Comparison of ENCODE assay signal across 9 cellular contexts in the genomic region with DNA sequence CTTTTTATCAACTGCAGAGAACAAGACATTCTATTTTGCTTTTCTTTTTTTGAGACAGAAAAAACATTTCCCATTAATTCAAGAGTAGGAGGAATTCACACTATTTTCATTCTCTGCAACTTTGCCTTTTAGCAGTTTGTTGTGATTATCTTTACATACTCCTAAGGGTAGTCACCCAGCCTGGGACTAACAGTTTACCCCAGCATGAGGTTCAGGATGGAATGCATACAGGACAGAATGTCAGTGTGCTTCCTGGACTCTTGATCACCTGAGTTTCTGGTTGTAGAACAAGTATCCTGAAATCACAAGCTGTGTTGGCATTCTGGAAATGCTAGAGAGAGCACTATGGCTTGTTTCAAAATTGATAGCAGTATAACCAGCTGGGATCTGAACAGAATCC.
"Had no signal": no experiment of that assay in that cellular context is flagged by ENCODE, and none has a peak within 500 bp of the region (broad histone marks: within the 10 kb centered on the region; RNA-seq: fewer than 3 reads in every experiment).

No MANE protein-coding gene starts in this region.

- H3K4me3 Mint-ChIP-seq: H9, HFFc6, IgD-negative memory B cell had no signal

- H2AFZ ChIP-seq: GM23248 had no signal

- H3K27ac ChIP-seq: GM23248, HL-60, KMS-11 had no signal

- DNase-seq: GM23248, H9, HCEC 1CT, HFFc6, KBM-7 had no signal

- ATAC-seq: HepG2 had no signal

- H3K27ac Mint-ChIP-seq: H9, HFFc6, IgD-negative memory B cell had no signal

- H3K4me1 Mint-ChIP-seq: H9, IgD-negative memory B cell had no signal

- H3K4me3 ChIP-seq: GM23248 had no signal

- H3K9ac ChIP-seq: GM23248, KMS-11 had no signal

- H3K4me2 ChIP-seq: KMS-11 had no signal

- H3K36me3 Mint-ChIP-seq: IgD-negative memory B cell had no signal
